11 cellular contexts compared by ENCODE assay signal in the genomic region with DNA sequence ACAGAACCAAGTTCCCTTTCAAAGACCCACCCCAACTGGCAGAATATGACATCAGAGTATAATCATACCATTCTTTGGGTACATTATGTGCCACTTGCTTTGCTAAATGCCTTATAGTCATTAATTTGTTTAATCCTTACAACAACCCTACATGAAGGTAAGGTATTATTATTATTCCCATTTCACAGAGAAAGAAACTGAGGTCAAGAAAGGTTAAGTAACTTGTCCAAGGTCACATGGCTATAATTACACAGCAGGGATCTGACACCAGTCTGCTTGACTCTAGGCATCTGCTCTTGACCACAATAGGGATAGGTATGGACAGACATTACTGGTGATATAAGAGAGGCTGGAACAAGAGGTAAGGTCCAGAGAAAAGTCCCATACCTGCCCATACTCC. TPM values are rescaled to one million over a fixed set of nuclear protein-coding genes. Genes with fewer than 3 reads are reported as not detected.
DNase-seq lines count a peak whose midpoint lies in the region; ATAC-seq and TF ChIP-seq lines count a peak whose summit lies in the region.
"Had no signal": no experiment of that assay in that cellular context is flagged by ENCODE, and none has a peak within 500 bp of the region (broad histone marks: within the 10 kb centered on the region; RNA-seq: fewer than 3 reads in every experiment).

No MANE protein-coding gene starts in this region.

- H3K27me3 ChIP-seq in OCI-LY1 (ENCODE audit: insufficient read depth, low read length): no peaks in the 10 kb centered on the region
- H3K27me3 ChIP-seq: vagina had no signal

- H3K9ac ChIP-seq in OCI-LY1 (ENCODE audit: low read length): no peak overlapping the region

- H3K9me3 ChIP-seq in OCI-LY1 (ENCODE audit: low read length): no peaks in the 10 kb centered on the region
- H3K9me3 ChIP-seq: vagina had no signal

- H3K27ac Mint-ChIP-seq in chondrocyte (ENCODE audit: unreplicated experiment) (no peak overlapping the region), progenitor cell of endocrine pancreas (no peak overlapping the region)

- H3K4me1 ChIP-seq in OCI-LY1 (ENCODE audit: insufficient read depth, low read length, severe bottlenecking): peaks cover 15% of the 10 kb centered on the region

- no peaks in the 10 kb centered on the region for H3K79me2 ChIP-seq in OCI-LY1 (ENCODE audit: insufficient read depth, low read length)

- no peak for DNase-seq in activated T-cell treated with anti-CD3 and anti-CD28 coated beads, Interleukin-2, amount 50 U/mL, for 4 hours
- no peak for DNase-seq in activated T-cell treated with anti-CD3 and anti-CD28 coated beads, Interleukin-2, amount 50 U/mL, for 1 hour
- DNase-seq in chondrocyte (ENCODE audit: low spot score): no peak
- no peak for DNase-seq in progenitor cell of endocrine pancreas (ENCODE audit: low spot score, unreplicated experiment)
- no peak for DNase-seq in left ventricle myocardium superior
- no peak for DNase-seq in hepatic stellate cell (ENCODE audit: low spot score)
- DNase-seq: MV-4-11, NCI-H2171 had no signal

- no peak for ATAC-seq in activated T-cell treated with anti-CD3 and anti-CD28 coated beads, Interleukin-2, amount 50 U/mL, for 4 hours
- ATAC-seq in left ventricle myocardium superior (no peak), HG03175 (IDR thresholded peaks at IDR 0.05; ENCODE audit: unreplicated experiment) (no peak)

- no peak for TF ChIP-seq CTCF in OCI-LY1 (IDR thresholded peaks at IDR 0.05; ENCODE audit: low read length)
- TF ChIP-seq CTCF in chondrocyte (IDR thresholded peaks at IDR 0.05): no peak
- TF ChIP-seq CTCF in progenitor cell of endocrine pancreas (IDR thresholded peaks at IDR 0.05; ENCODE audit: unreplicated experiment): no peak

- no peak overlapping the region for H3K4me3 ChIP-seq in OCI-LY1 (ENCODE audit: low read depth, low read length, poor library complexity, severe bottlenecking)

- peaks cover 15% of the 10 kb centered on the region for H3K36me3 Mint-ChIP-seq in activated T-cell treated with anti-CD3 and anti-CD28 coated beads, Interleukin-2, amount 50 U/mL, for 4 hours (ENCODE audit: insufficient read depth)
- H3K36me3 Mint-ChIP-seq in chondrocyte (ENCODE audit: low read depth) (peaks cover 7% of the 10 kb centered on the region), progenitor cell of endocrine pancreas (ENCODE audit: insufficient read depth) (peaks cover 1% of the 10 kb centered on the region)

- H2AFZ ChIP-seq in OCI-LY1 (ENCODE audit: low read length): no peak overlapping the region

- peak overlapping the region; percentile 62 for H3K4me3 Mint-ChIP-seq in activated T-cell treated with anti-CD3 and anti-CD28 coated beads, Interleukin-2, amount 50 U/mL, for 4 hours
- H3K4me3 Mint-ChIP-seq in chondrocyte (ENCODE audit: unreplicated experiment) (peak overlapping the region; percentile 99), progenitor cell of endocrine pancreas (ENCODE audit: low read depth) (peak overlapping the region; percentile 46)

- H4K20me1 ChIP-seq in OCI-LY1 (ENCODE audit: insufficient read depth, low read length): no peaks in the 10 kb centered on the region

- H3K36me3 ChIP-seq in OCI-LY1 (ENCODE audit: insufficient read depth, low read length): peaks cover 17% of the 10 kb centered on the region; the same call in 1 of the 2 replicates

- H3K4me2 ChIP-seq in OCI-LY1 (ENCODE audit: low read length): peak overlapping the region; percentile 91

- no peaks in the 10 kb centered on the region for H3K27me3 Mint-ChIP-seq in activated T-cell treated with anti-CD3 and anti-CD28 coated beads, Interleukin-2, amount 50 U/mL, for 4 hours (ENCODE audit: low read depth)
- H3K27me3 Mint-ChIP-seq in chondrocyte (ENCODE audit: low read depth): no peaks in the 10 kb centered on the region
- H3K27me3 Mint-ChIP-seq in progenitor cell of endocrine pancreas: peaks cover 14% of the 10 kb centered on the region

- no peaks in the 10 kb centered on the region for H3K9me2 ChIP-seq in OCI-LY1 (ENCODE audit: low read depth, low read length)

- no peaks in the 10 kb centered on the region for H3F3A ChIP-seq in OCI-LY1 (ENCODE audit: insufficient read depth, low read length)

- intact Hi-C loops in left ventricle myocardium superior (cut with micrococcal nuclease): no loop called here

- no peaks in the 10 kb centered on the region for H3K9me3 Mint-ChIP-seq in activated T-cell treated with anti-CD3 and anti-CD28 coated beads, Interleukin-2, amount 50 U/mL, for 4 hours
- H3K9me3 Mint-ChIP-seq in chondrocyte (ENCODE audit: low read depth) (no peaks in the 10 kb centered on the region), progenitor cell of endocrine pancreas (ENCODE audit: low read depth) (no peaks in the 10 kb centered on the region)

- peaks cover 35% of the 10 kb centered on the region for H3K4me1 Mint-ChIP-seq in activated T-cell treated with anti-CD3 and anti-CD28 coated beads, Interleukin-2, amount 50 U/mL, for 4 hours (ENCODE audit: low read depth)
- H3K4me1 Mint-ChIP-seq in chondrocyte (ENCODE audit: low read depth): peaks cover 20% of the 10 kb centered on the region
- peaks cover 2% of the 10 kb centered on the region for H3K4me1 Mint-ChIP-seq in progenitor cell of endocrine pancreas (ENCODE audit: low read depth)

- H3K27ac ChIP-seq in OCI-LY1 (ENCODE audit: low read depth, low read length, poor library complexity, severe bottlenecking): no peak overlapping the region
- H3K27ac ChIP-seq: vagina had no signal

RNA-seq across cellular contexts. Expression of a gene that starts 1.2 kb away (rescaled TPM):
- total RNA-seq in activated T-cell treated with anti-CD3 and anti-CD28 coated beads, Interleukin-2, amount 50 U/mL, for 4 hours: 10 to 100 TPM; 20.5 to 29.7 (median 22.1) TPM
- total RNA-seq in chondrocyte (16.4 to 29.8 TPM (median 24.7 TPM) in 3 replicates), progenitor cell of endocrine pancreas (27.7 and 30.7 TPM in 2 replicates), left ventricle myocardium superior (3.7 TPM)

RNA-seq across cellular contexts. Expression of a gene that starts 13.2 kb away (rescaled TPM):
- total RNA-seq in activated T-cell treated with anti-CD3 and anti-CD28 coated beads, Interleukin-2, amount 50 U/mL, for 4 hours: 10 to 100 TPM; 25.8 to 30.4 (median 29.5) TPM
- 2.9 to 6.1 TPM (median 5.2 TPM) in 3 replicates for total RNA-seq in chondrocyte
- 5.2 and 6.7 TPM in 2 replicates for total RNA-seq in progenitor cell of endocrine pancreas
- total RNA-seq in left ventricle myocardium superior: 0.55 TPM

RNA-seq across cellular contexts. Expression of a gene that starts 13.3 kb away (rescaled TPM):
- total RNA-seq in activated T-cell treated with anti-CD3 and anti-CD28 coated beads, Interleukin-2, amount 50 U/mL, for 4 hours: 10 to 100 TPM; 66.1 to 73.8 (median 71.7) TPM
- 46.5 to 55.4 TPM (median 47.8 TPM) in 3 replicates for total RNA-seq in chondrocyte
- total RNA-seq in progenitor cell of endocrine pancreas: 101 and 103 TPM in 2 replicates
- 28.9 TPM for total RNA-seq in left ventricle myocardium superior

RNA-seq across cellular contexts. Expression of a gene that starts 31.2 kb away (rescaled TPM):
- 100 to 1,000 TPM; 243 to 289 (median 269) TPM for total RNA-seq in activated T-cell treated with anti-CD3 and anti-CD28 coated beads, Interleukin-2, amount 50 U/mL, for 4 hours
- total RNA-seq in chondrocyte: 44.1 to 56.2 TPM (median 44.9 TPM) in 3 replicates
- total RNA-seq in progenitor cell of endocrine pancreas: 63.5 and 74.3 TPM in 2 replicates
- 36.6 TPM for total RNA-seq in left ventricle myocardium superior

RNA-seq across cellular contexts. Expression of a gene that starts 32.1 kb away (rescaled TPM):
- 1 to 10 TPM in 2 of 3 donors, under 1 TPM in 1; 0.56 to 2.0 (median 1.1) TPM for total RNA-seq in activated T-cell treated with anti-CD3 and anti-CD28 coated beads, Interleukin-2, amount 50 U/mL, for 4 hours
- total RNA-seq in chondrocyte (1.3 to 7.1 TPM (median 5.9 TPM) in 3 replicates), progenitor cell of endocrine pancreas (6.2 and 6.4 TPM in 2 replicates), left ventricle myocardium superior (13.2 TPM)

Comparison
In these comparisons a context has a peak if more than half of its experiments do, and no peak if none do; other contexts are left out.
1. H3K4me3 Mint-ChIP-seq: peak in every context shown above with its lines; median percentile 99 in chondrocyte; 62 in activated T-cell treated with anti-CD3 and anti-CD28 coated beads, Interleukin-2, amount 50 U/mL, for 4 hours; 46 in progenitor cell of endocrine pancreas.